In genomic region chr2:99910903-99911302, GRCh38 we compare ENCODE assay signal across 24 cellular contexts.
DNase-seq lines count a peak whose midpoint lies in the region; ATAC-seq, FAIRE-seq and TF ChIP-seq lines count a peak whose summit lies in the region.
"Had no signal": no experiment of that assay in that cellular context is flagged by ENCODE, and none has a peak within 500 bp of the region (broad histone marks: within the 10 kb centered on the region; RNA-seq: fewer than 3 reads in every experiment).

No MANE protein-coding gene starts in this region.

- ATAC-seq in PC-3 (peak; percentile 75), foreskin keratinocyte (peak; percentile 53), HG02884 (IDR thresholded peaks at IDR 0.05; ENCODE audit: unreplicated experiment) (no peak)
- ATAC-seq: GM23338 had no signal

- no peak for TF ChIP-seq POLR2A in H54 (IDR thresholded peaks at IDR 0.05; ENCODE audit: low read depth, low read length)

- H3K9me3 ChIP-seq in PC-3 (ENCODE audit: low read length), result no peaks in the 10 kb centered on the region
- H3K9me3 ChIP-seq: BE2C had no signal

- H3K4me1 ChIP-seq in PC-3 (ENCODE audit: insufficient read depth, low read length) (peaks cover 18% of the 10 kb centered on the region), foreskin keratinocyte (no peaks in the 10 kb centered on the region)
- H3K4me1 ChIP-seq: BE2C had no signal

- H3K9me2 ChIP-seq in PC-3 (replicated peaks; ENCODE audit: low read length), result no peaks in the 10 kb centered on the region

- H3K27ac ChIP-seq in PC-3 (ENCODE audit: low read length) (no peak overlapping the region), foreskin keratinocyte (no peak overlapping the region)

- no peak overlapping the region for H3K9ac ChIP-seq in PC-3 (ENCODE audit: low read length)

- H3F3A ChIP-seq in PC-3 (ENCODE audit: low read length, unreplicated experiment), result no peaks in the 10 kb centered on the region

- no peak overlapping the region for H3K4me3 ChIP-seq in PC-3 (ENCODE audit: low read length)
- H3K4me3 ChIP-seq: GM23338 had no signal

- no peaks in the 10 kb centered on the region for H3K27me3 ChIP-seq in PC-3 (ENCODE audit: low read length)
- no peaks in the 10 kb centered on the region for H3K27me3 ChIP-seq in foreskin keratinocyte
- H3K27me3 ChIP-seq: BE2C had no signal

- no peaks in the 10 kb centered on the region for H4K20me1 ChIP-seq in PC-3 (ENCODE audit: low read length)

- no peaks in the 10 kb centered on the region for H3K36me3 ChIP-seq in PC-3 (ENCODE audit: low read depth, low read length)
- H3K36me3 ChIP-seq: BE2C had no signal

- DNase-seq in A172 (ENCODE audit: low spot score) (peak; percentile 41), H54 (ENCODE audit: insufficient read length, low spot score) (no peak), PC-3 (peak; percentile 39), foreskin keratinocyte (peak in 1 of 2 donors; percentile 8), HuH-7.5 (ENCODE audit: low spot score) (no peak)
- no peak for DNase-seq in activated CD8-positive, alpha-beta memory T cell treated with anti-CD3 and anti-CD28 coated beads, Interleukin-2, amount 50 U/mL, for 4 hours
- DNase-seq in stimulated activated CD4-positive, alpha-beta T cell treated with anti-CD3 and anti-CD28 coated beads, Interleukin-1b, Interleukin-23, amount 100 ng/mL, for 48 hours, result no peak
- DNase-seq: 8988T; BE2C; C1 segment of cervical spinal cord; CD4-positive, CD25-positive, alpha-beta regulatory T cell; CD8-positive, alpha-beta memory T cell; COR-L47; DMS 273 treated with DMSO at 0.1 percent for 48 hours; DMS53; DND-41; EL; H7; KBM-7 had no signal

- intact Hi-C loops in PC-3 (cut with micrococcal nuclease), result no loop called here

- TF ChIP-seq CTCF in PC-3 (conservative IDR thresholded peaks at IDR 0.05; ENCODE audit: low read depth, low read length), result no peak
- TF ChIP-seq CTCF in foreskin keratinocyte (conservative IDR thresholded peaks at IDR 0.05), result no peak

- H2AFZ ChIP-seq in PC-3 (ENCODE audit: low read length), result no peak overlapping the region
- H2AFZ ChIP-seq: GM23338 had no signal

- POLR2A ChIA-PET in PC-3 (lab: Charles Lee; ENCODE audit: unreplicated experiment), result no interaction called here

- FAIRE-seq in H54 (lab: Jason Lieb, UNC), result peak; percentile 84
- FAIRE-seq: G401.6, GM12891, GM18507 had no signal

- no peaks in the 10 kb centered on the region for H3K79me2 ChIP-seq in PC-3 (ENCODE audit: low read length)

- CTCF ChIA-PET in PC-3 (lab: Charles Lee), result no interaction called here

- BruUV-seq in PC-3 (replicated peaks; lab: Mats Ljungman, UMichigan), result no TSS peak

- peak overlapping the region; percentile 19; the same call in 1 of the 2 replicates for H3K4me2 ChIP-seq in PC-3 (ENCODE audit: low read length)
- H3K4me2 ChIP-seq: GM23338 had no signal

Comparison
In these comparisons a context has a peak if more than half of its experiments do, and no peak if none do; other contexts are left out.
1. DNase-seq: peak in A172 (single experiment) and PC-3 (single experiment); none in H54 (single experiment), activated CD8-positive, alpha-beta memory T cell treated with anti-CD3 and anti-CD28 coated beads, Interleukin-2, amount 50 U/mL, for 4 hours (single experiment), HuH-7.5 (single experiment) and stimulated activated CD4-positive, alpha-beta T cell treated with anti-CD3 and anti-CD28 coated beads, Interleukin-1b, Interleukin-23, amount 100 ng/mL, for 48 hours (single experiment).